In the genomic region with DNA sequence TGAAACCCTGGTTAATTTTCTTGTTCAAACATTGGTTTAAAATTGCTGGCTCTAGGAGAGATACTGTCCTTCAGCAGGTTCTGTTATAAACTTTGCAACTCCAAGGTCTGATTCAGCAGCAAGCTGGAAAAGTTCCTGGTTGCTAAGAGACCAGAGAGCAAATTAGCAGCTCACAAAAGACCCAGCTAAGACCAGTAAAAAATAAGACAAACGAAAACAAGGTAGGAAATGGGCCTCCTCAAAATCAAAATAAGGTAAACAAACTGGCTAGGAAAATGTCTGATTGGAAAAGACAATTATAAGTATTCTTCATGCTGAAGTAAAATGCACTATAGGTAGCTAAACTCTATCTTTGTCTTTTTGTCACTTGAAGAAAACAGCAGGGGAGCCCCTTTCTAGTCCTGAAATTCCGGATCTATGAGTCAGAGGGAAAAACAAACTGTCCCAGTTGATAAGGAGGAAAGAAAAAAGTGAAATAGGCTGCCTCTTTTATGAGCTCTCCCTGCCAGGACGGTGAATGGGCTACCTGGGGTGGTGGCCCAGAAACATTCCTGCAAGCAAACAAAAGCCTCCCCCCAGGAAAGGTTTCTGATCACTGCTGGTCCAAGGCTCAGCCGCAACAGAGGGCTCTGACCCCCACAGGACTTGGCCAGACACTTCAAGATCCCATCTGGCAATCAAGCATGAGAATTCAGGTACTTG, we compare ENCODE assay signal across 1 cellular context.
TF ChIP-seq lines count a peak whose summit lies in the region.

No MANE protein-coding gene starts in this region.

TF ChIP-seq in HepG2, 621 proteins besides CTCF, POLR2A, EP300 and RAD21 (continues in another document):
- TF ChIP-seq, protein P1, sequence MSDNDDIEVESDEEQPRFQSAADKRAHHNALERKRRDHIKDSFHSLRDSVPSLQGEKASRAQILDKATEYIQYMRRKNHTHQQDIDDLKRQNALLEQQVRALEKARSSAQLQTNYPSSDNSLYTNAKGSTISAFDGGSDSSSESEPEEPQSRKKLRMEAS (IDR thresholded peaks at IDR 0.05), result no peak
- TF ChIP-seq ZFP1 (CRISPR knock-in tag; IDR thresholded peaks at IDR 0.05), result peak; percentile 79
- TF ChIP-seq NR2F6 (IDR thresholded peaks at IDR 0.05), result 0 out of 2 replicates have a peak, but pooled peaks have one; percentile 40
- peak; percentile 57; the same call in 1 of the 2 replicates for TF ChIP-seq NR2F6 (CRISPR knock-in tag; IDR thresholded peaks at IDR 0.05)
- TF ChIP-seq, protein P2, sequence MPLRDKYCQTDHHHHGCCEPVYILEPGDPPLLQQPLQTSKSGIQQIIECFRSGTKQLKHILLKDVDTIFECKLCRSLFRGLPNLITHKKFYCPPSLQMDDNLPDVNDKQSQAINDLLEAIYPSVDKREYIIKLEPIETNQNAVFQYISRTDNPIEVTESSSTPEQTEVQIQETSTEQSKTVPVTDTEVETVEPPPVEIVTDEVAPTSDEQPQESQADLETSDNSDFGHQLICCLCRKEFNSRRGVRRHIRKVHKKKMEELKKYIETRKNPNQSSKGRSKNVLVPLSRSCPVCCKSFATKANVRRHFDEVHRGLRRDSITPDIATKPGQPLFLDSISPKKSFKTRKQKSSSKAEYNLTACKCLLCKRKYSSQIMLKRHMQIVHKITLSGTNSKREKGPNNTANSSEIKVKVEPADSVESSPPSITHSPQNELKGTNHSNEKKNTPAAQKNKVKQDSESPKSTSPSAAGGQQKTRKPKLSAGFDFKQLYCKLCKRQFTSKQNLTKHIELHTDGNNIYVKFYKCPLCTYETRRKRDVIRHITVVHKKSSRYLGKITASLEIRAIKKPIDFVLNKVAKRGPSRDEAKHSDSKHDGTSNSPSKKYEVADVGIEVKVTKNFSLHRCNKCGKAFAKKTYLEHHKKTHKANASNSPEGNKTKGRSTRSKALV (CRISPR knock-in tag; IDR thresholded peaks at IDR 0.05), result 0 out of 2 replicates have a peak, but pooled peaks have one; percentile 21
- TF ChIP-seq ZFP62 (CRISPR knock-in tag; IDR thresholded peaks at IDR 0.05), result no peak
- TF ChIP-seq RFX3 (CRISPR knock-in tag; IDR thresholded peaks at IDR 0.05), result peak; percentile 75
- no peak for TF ChIP-seq ZNF713 (CRISPR knock-in tag; IDR thresholded peaks at IDR 0.05)
- TF ChIP-seq ZSCAN31 (CRISPR knock-in tag; IDR thresholded peaks at IDR 0.05; ENCODE audit: low read depth), result peak; percentile 82
- no peak for TF ChIP-seq FOXA1 (IDR thresholded peaks at IDR 0.05)
- peak; percentile 68 for TF ChIP-seq FOXA1 (CRISPR knock-in tag; IDR thresholded peaks at IDR 0.05)
- TF ChIP-seq MAFK (conservative IDR thresholded peaks at IDR 0.05 in 1 of 2, IDR thresholded peaks at IDR 0.05 in 1 of 2; ENCODE audit: low read length in 2 of 2), result peak; percentile 13 to 41; a peak in 2 of 4 replicates
- no peak for TF ChIP-seq SMC3 (IDR thresholded peaks at IDR 0.05; ENCODE audit: low read length)
- TF ChIP-seq SIX1 (CRISPR knock-in tag; IDR thresholded peaks at IDR 0.05; ENCODE audit: borderline replicate concordance), result peak; percentile 18; the same call in 1 of the 2 replicates
- no peak for TF ChIP-seq GABPB1 (CRISPR knock-in tag; IDR thresholded peaks at IDR 0.05)
- TF ChIP-seq ZNF136 (CRISPR knock-in tag; IDR thresholded peaks at IDR 0.05; ENCODE audit: low read depth), result peak; percentile 65; the same call in 1 of the 2 replicates
- peak; percentile 44 for TF ChIP-seq FOXK2 (IDR thresholded peaks at IDR 0.05)
- no peak; the same call in 1 of the 2 replicates for TF ChIP-seq ZNF615 (CRISPR knock-in tag; IDR thresholded peaks at IDR 0.05; ENCODE audit: borderline replicate concordance)
- TF ChIP-seq ZNF691 (CRISPR knock-in tag; IDR thresholded peaks at IDR 0.05; ENCODE audit: borderline replicate concordance, low read depth), result peak; percentile 56; the same call in 1 of the 2 replicates
- peak; percentile 4; the same call in 1 of the 2 replicates for TF ChIP-seq KLF11 (CRISPR knock-in tag; IDR thresholded peaks at IDR 0.05)
- peak; percentile 42 for TF ChIP-seq CREM (IDR thresholded peaks at IDR 0.05)
- no peak for TF ChIP-seq CREM (CRISPR knock-in tag; IDR thresholded peaks at IDR 0.05)
- TF ChIP-seq RARA (CRISPR knock-in tag; IDR thresholded peaks at IDR 0.05), result peak; percentile 36; the same call in 1 of the 2 replicates
- TF ChIP-seq FOXO1 (CRISPR knock-in tag; IDR thresholded peaks at IDR 0.05), result peak; percentile 69; the same call in 1 of the 2 replicates
- TF ChIP-seq ELF1 (CRISPR knock-in tag; IDR thresholded peaks at IDR 0.05), result 0 out of 2 replicates have a peak, but pooled peaks have one; percentile 15
- peak; percentile 45; the same call in 1 of the 2 replicates for TF ChIP-seq RFXAP (CRISPR knock-in tag; IDR thresholded peaks at IDR 0.05; ENCODE audit: borderline replicate concordance)
- TF ChIP-seq ZSCAN9 (CRISPR knock-in tag; IDR thresholded peaks at IDR 0.05; ENCODE audit: borderline replicate concordance), result no peak
- peak; percentile 53; the same call in 1 of the 2 replicates for TF ChIP-seq ZBTB10 (CRISPR knock-in tag; IDR thresholded peaks at IDR 0.05; ENCODE audit: borderline replicate concordance)
- peak; percentile 79 for TF ChIP-seq GATAD2A (CRISPR knock-in tag; IDR thresholded peaks at IDR 0.05)
- TF ChIP-seq HDAC2 (CRISPR knock-in tag; IDR thresholded peaks at IDR 0.05), result peak; percentile 73
- TF ChIP-seq JUND (CRISPR knock-in tag; IDR thresholded peaks at IDR 0.05), result peak; percentile 98
- TF ChIP-seq NAIF1 (CRISPR knock-in tag; IDR thresholded peaks at IDR 0.05; ENCODE audit: borderline replicate concordance), result no peak
- 0 out of 2 replicates have a peak, but pooled peaks have one; percentile 16 for TF ChIP-seq ZNF768 (CRISPR knock-in tag; IDR thresholded peaks at IDR 0.05)
- peak; percentile 76 for TF ChIP-seq RFX1 (IDR thresholded peaks at IDR 0.05)
- no peak for TF ChIP-seq ELF4 (CRISPR knock-in tag; IDR thresholded peaks at IDR 0.05; ENCODE audit: borderline replicate concordance)
- 0 out of 2 replicates have a peak, but pooled peaks have one; percentile 7 for TF ChIP-seq ZNF281 (CRISPR knock-in tag; IDR thresholded peaks at IDR 0.05; ENCODE audit: borderline replicate concordance)
- peak; percentile 17 for TF ChIP-seq SAP130 (CRISPR knock-in tag; IDR thresholded peaks at IDR 0.05; ENCODE audit: low read depth)
- peak; percentile 91 for TF ChIP-seq JUN (CRISPR knock-in tag; IDR thresholded peaks at IDR 0.05)
- TF ChIP-seq, protein P3, sequence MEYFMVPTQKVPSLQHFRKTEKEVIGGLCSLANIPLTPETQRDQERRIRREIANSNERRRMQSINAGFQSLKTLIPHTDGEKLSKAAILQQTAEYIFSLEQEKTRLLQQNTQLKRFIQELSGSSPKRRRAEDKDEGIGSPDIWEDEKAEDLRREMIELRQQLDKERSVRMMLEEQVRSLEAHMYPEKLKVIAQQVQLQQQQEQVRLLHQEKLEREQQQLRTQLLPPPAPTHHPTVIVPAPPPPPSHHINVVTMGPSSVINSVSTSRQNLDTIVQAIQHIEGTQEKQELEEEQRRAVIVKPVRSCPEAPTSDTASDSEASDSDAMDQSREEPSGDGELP (IDR thresholded peaks at IDR 0.05; ENCODE audit: borderline replicate concordance, low read depth), result peak; percentile 24; the same call in 1 of the 2 replicates
- TF ChIP-seq ZFY (CRISPR knock-in tag; IDR thresholded peaks at IDR 0.05), result 0 out of 2 replicates have a peak, but pooled peaks have one; percentile 7
- TF ChIP-seq ZNF552 (CRISPR knock-in tag; IDR thresholded peaks at IDR 0.05; ENCODE audit: borderline replicate concordance), result no peak
- peak; percentile 76; the same call in 1 of the 2 replicates for TF ChIP-seq FOXJ3 (CRISPR knock-in tag; IDR thresholded peaks at IDR 0.05; ENCODE audit: borderline replicate concordance)
- TF ChIP-seq SPEN (CRISPR knock-in tag; IDR thresholded peaks at IDR 0.05; ENCODE audit: low read depth), result 0 out of 2 replicates have a peak, but pooled peaks have one; percentile 3
- peak; percentile 46; the same call in 1 of the 2 replicates for TF ChIP-seq NCOR1 (IDR thresholded peaks at IDR 0.05; ENCODE audit: borderline replicate concordance, low read length)
- 0 out of 2 replicates have a peak, but pooled peaks have one; percentile 55 for TF ChIP-seq ZBTB34 (CRISPR knock-in tag; IDR thresholded peaks at IDR 0.05)
- 0 out of 2 replicates have a peak, but pooled peaks have one; percentile 13 for TF ChIP-seq KAT8 (CRISPR knock-in tag; IDR thresholded peaks at IDR 0.05)
- TF ChIP-seq TEAD2 (CRISPR knock-in tag; IDR thresholded peaks at IDR 0.05), result no peak
- no peak for TF ChIP-seq MLLT10 (CRISPR knock-in tag; IDR thresholded peaks at IDR 0.05)
- TF ChIP-seq SALL1 (CRISPR knock-in tag; IDR thresholded peaks at IDR 0.05), result peak; percentile 72
- peak; percentile 33; the same call in 1 of the 2 replicates for TF ChIP-seq ZNF556 (CRISPR knock-in tag; IDR thresholded peaks at IDR 0.05; ENCODE audit: borderline replicate concordance)
- TF ChIP-seq, protein P4, sequence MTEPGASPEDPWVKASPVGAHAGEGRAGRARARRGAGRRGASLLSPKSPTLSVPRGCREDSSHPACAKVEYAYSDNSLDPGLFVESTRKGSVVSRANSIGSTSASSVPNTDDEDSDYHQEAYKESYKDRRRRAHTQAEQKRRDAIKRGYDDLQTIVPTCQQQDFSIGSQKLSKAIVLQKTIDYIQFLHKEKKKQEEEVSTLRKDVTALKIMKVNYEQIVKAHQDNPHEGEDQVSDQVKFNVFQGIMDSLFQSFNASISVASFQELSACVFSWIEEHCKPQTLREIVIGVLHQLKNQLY (CRISPR knock-in tag; IDR thresholded peaks at IDR 0.05), result 0 out of 2 replicates have a peak, but pooled peaks have one; percentile 15
